15 cellular contexts compared by ENCODE assay signal in genomic region chr21:41653944-41654625, GRCh38.
DNase-seq lines count a peak whose midpoint lies in the region; ATAC-seq and TF ChIP-seq lines count a peak whose summit lies in the region.
"Had no signal": no experiment of that assay in that cellular context is flagged by ENCODE, and none has a peak within 500 bp of the region (broad histone marks: within the 10 kb centered on the region; RNA-seq: fewer than 3 reads in every experiment).

No MANE protein-coding gene starts in this region.

- no peak for ATAC-seq in GM21786 (IDR thresholded peaks at IDR 0.05; ENCODE audit: unreplicated experiment)

- peak overlapping the region; percentile 4 to 44 for H3K27ac ChIP-seq in coronary artery
- H3K27ac ChIP-seq: tibial nerve had no signal

- DNase-seq in A172 (ENCODE audit: low spot score) (peak; percentile 66), M059J (ENCODE audit: low read depth) (peak; percentile 86), coronary artery (ENCODE audit: low spot score) (no peak), iris pigment epithelial cell (ENCODE audit: low read depth) (peak; percentile 70), COLO829 (ENCODE audit: low spot score) (no peak), foreskin melanocyte (no peak), NOMO-1 treated with dmso at 0.1 percent for 144 hours (lab: John Stamatoyannopoulos, UW; ENCODE audit: unreplicated experiment) (no peak)
- DNase-seq: activated B cell treated with CpG ODN at 0.5 μM for 24 hours, amygdala, NCI-H1417, NCI-H82 had no signal

- no peak overlapping the region for H3K4me3 ChIP-seq in coronary artery
- H3K4me3 ChIP-seq: HAP-1, smooth muscle cell, tibial nerve had no signal

- TF ChIP-seq CTCF in coronary artery (IDR thresholded peaks at IDR 0.05) = no peak

Comparison
In these comparisons a context has a peak if more than half of its experiments do, and no peak if none do; other contexts are left out.
1. DNase-seq: peak in A172 (single experiment), M059J (single experiment) and iris pigment epithelial cell (single experiment); none in coronary artery (single experiment), COLO829 (single experiment), foreskin melanocyte (single experiment) and NOMO-1 treated with dmso at 0.1 percent for 144 hours (single experiment).